ENCODE assay signal across 12 cellular contexts in genomic region chr3:13111874-13112520, GRCh38. TPM values are rescaled to one million over a fixed set of nuclear protein-coding genes. Genes with fewer than 3 reads are reported as not detected.
A peak's percentile ranks its signal among the peaks of the same experiment; 100 is the strongest.
DNase-seq lines count a peak whose midpoint lies in the region; ATAC-seq and TF ChIP-seq lines count a peak whose summit lies in the region.
"Had no signal": no experiment of that assay in that cellular context is flagged by ENCODE, and none has a peak within 500 bp of the region (broad histone marks: within the 10 kb centered on the region; RNA-seq: fewer than 3 reads in every experiment).

No MANE protein-coding gene starts in this region.

- CTCF ChIA-PET in HEK293 (lab: Yijun Ruan, JAX): interaction anchor here (1.0 kb wide), 1 partner anchor 20 kb away, joined by 4 read pairs; no protein-coding TSS in a partner anchor

- no peaks in the 10 kb centered on the region; the same call in 1 of the 2 replicates for H3K4me1 ChIP-seq in HEK293 (ENCODE audit: control insufficient read depth, insufficient read depth, low read length)

- H3K9me3 ChIP-seq in HEK293 (ENCODE audit: control insufficient read depth, insufficient read depth, low read depth, low read length): no peaks in the 10 kb centered on the region
- H3K9me3 ChIP-seq: MG63 had no signal

- H3K36me3 ChIP-seq in HEK293 (ENCODE audit: control insufficient read depth in 2 of 2, insufficient read depth in 1 of 2, low read length in 2 of 2): no peaks in the 10 kb centered on the region
- H3K36me3 ChIP-seq: MG63 had no signal

- POLR2A ChIA-PET in HEK293 (lab: Yijun Ruan, JAX): no interaction called here

- no peak for ATAC-seq in HG03432 (IDR thresholded peaks at IDR 0.05; ENCODE audit: unreplicated experiment)

- H3K27ac ChIP-seq in HEK293 (ENCODE audit: extremely low read depth, low read depth, low read length) (no peak overlapping the region), epithelial cell of prostate (peak overlapping the region; percentile 65)

- DNase-seq in NCI-H2196 treated with DMSO at 0.1 percent for 48 hours (lab: John Stamatoyannopoulos, UW; ENCODE audit: unreplicated experiment) (peak; percentile 44), epithelial cell of prostate (ENCODE audit: low read depth, low spot score) (no peak), posterior vena cava (ENCODE audit: low spot score) (peak; percentile 57), NCI-H345 treated with DMSO at 0.1 percent for 48 hours (lab: John Stamatoyannopoulos, UW; ENCODE audit: unreplicated experiment) (no peak), NCI-H526 treated with DMSO at 0.1 percent for 48 hours (lab: John Stamatoyannopoulos, UW) (no peak)
- DNase-seq: activated CD4-positive, alpha-beta T cell treated with anti-CD3 and anti-CD28 coated beads, Interleukin-2, amount 50 U/mL, for 48 hours; activated naive CD4-positive, alpha-beta T cell treated with anti-CD3 and anti-CD28 coated beads for 36 hours; MG63; NK-92 treated with Interleukin-12 subunit alpha and Interleukin-12 subunit beta, amount 100 ng/mL, for 24 hours; stimulated activated CD4-positive, alpha-beta T cell treated with anti-CD3 and anti-CD28 coated beads, Interleukin-2, amount 100 ng/mL, for 48 hours had no signal

- TF ChIP-seq CTCF in HEK293 (tag by site-specific recombination; IDR thresholded peaks at IDR 0.05): no peak

- intact Hi-C loops in posterior vena cava (cut with DNase I): no loop called here

- no peak overlapping the region for H3K4me3 ChIP-seq in HEK293 (ENCODE audit: low read depth, low read length)
- H3K4me3 ChIP-seq: MG63 had no signal

TF ChIP-seq in HEK293, 187 proteins besides CTCF, POLR2A, EP300 and RAD21:
- TF ChIP-seq ZIC2 (tag by site-specific recombination; IDR thresholded peaks at IDR 0.05): peak; percentile 55
- TF ChIP-seq, protein P1, sequence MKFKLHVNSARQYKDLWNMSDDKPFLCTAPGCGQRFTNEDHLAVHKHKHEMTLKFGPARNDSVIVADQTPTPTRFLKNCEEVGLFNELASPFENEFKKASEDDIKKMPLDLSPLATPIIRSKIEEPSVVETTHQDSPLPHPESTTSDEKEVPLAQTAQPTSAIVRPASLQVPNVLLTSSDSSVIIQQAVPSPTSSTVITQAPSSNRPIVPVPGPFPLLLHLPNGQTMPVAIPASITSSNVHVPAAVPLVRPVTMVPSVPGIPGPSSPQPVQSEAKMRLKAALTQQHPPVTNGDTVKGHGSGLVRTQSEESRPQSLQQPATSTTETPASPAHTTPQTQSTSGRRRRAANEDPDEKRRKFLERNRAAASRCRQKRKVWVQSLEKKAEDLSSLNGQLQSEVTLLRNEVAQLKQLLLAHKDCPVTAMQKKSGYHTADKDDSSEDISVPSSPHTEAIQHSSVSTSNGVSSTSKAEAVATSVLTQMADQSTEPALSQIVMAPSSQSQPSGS (tag by site-specific recombination; IDR thresholded peaks at IDR 0.05; ENCODE audit: low read depth): no peak
- no peak for TF ChIP-seq ZBTB11 (tag by site-specific recombination; conservative IDR thresholded peaks at IDR 0.05; ENCODE audit: low read depth)
- no peak for TF ChIP-seq ZNF747 (tag by site-specific recombination; IDR thresholded peaks at IDR 0.05)

RNA-seq across cellular contexts. Expression of gene IQSEC1, which starts 38.8 kb away (rescaled TPM):
- total RNA-seq in posterior vena cava: 10 to 100 TPM; 53.5 to 60.7 TPM

Comparison
In these comparisons a context has a peak if more than half of its experiments do, and no peak if none do; other contexts are left out.
1. DNase-seq: peak in NCI-H2196 treated with DMSO at 0.1 percent for 48 hours (single experiment) and posterior vena cava (single experiment); none in epithelial cell of prostate (single experiment), NCI-H345 treated with DMSO at 0.1 percent for 48 hours (single experiment) and NCI-H526 treated with DMSO at 0.1 percent for 48 hours (single experiment).